In genomic region chr2:207328944-207329386, GRCh38 we compare ENCODE assay signal across 10 cellular contexts.
DNase-seq lines count a peak whose midpoint lies in the region; ATAC-seq, FAIRE-seq and TF ChIP-seq lines count a peak whose summit lies in the region.
"Had no signal": no experiment of that assay in that cellular context is flagged by ENCODE, and none has a peak within 500 bp of the region (broad histone marks: within the 10 kb centered on the region; RNA-seq: fewer than 3 reads in every experiment).

No MANE protein-coding gene starts in this region.

- no peaks in the 10 kb centered on the region for H3K79me2 ChIP-seq in K562 (ENCODE audit: control insufficient read depth, insufficient read depth, low read length)

- no peak overlapping the region for H3K27ac ChIP-seq in K562 (ENCODE audit: extremely low read depth, low read depth, low read length)
- H3K27ac ChIP-seq in CD8-positive, alpha-beta memory T cell (ENCODE audit: low read depth, low read length), result no peak overlapping the region
- H3K27ac ChIP-seq: SJCRH30, tibial nerve had no signal

- H3K27me3 Mint-ChIP-seq in CD8-positive, alpha-beta memory T cell, result peaks cover under 1 to 1% of the 10 kb centered on the region in 2 donors
- no peaks in the 10 kb centered on the region for H3K27me3 Mint-ChIP-seq in mesothelial cell of epicardium (ENCODE audit: low read depth)

- H3K9me1 ChIP-seq in K562 (ENCODE audit: control insufficient read depth, insufficient read depth, low read length), result no peaks in the 10 kb centered on the region

- intact Hi-C loops in K562 (cut with micrococcal nuclease), result no loop called here

- POLR2A ChIA-PET in K562 (lab: Yijun Ruan, JAX), result no interaction called here
- POLR2A ChIA-PET in CD8-positive, alpha-beta memory T cell (lab: Charles Lee), result no interaction called here

- in situ Hi-C loops in K562 (cut with MboI), result loop anchor here (5.0 kb wide), 1 partner anchor 143 kb away; no protein-coding TSS in a partner anchor

- no peak for FAIRE-seq in K562 (lab: Jason Lieb, UNC)
- FAIRE-seq: endometrium had no signal

- H3K4me1 ChIP-seq in K562 (replicated peaks in 1 of 2; ENCODE audit: control insufficient read depth in 2 of 2, insufficient read depth in 2 of 2, low read length in 2 of 2), result no peaks in the 10 kb centered on the region; a peak in 1 of 5 replicates
- no peaks in the 10 kb centered on the region for H3K4me1 ChIP-seq in CD8-positive, alpha-beta memory T cell (ENCODE audit: insufficient read depth, low read length)
- H3K4me1 ChIP-seq: SJCRH30 had no signal

- TF ChIP-seq POLR2A in K562 (conservative IDR thresholded peaks at IDR 0.05), result no peak

- no peaks in the 10 kb centered on the region for H3K36me3 ChIP-seq in K562 (ENCODE audit: control insufficient read depth, insufficient read depth, low read length)
- no peaks in the 10 kb centered on the region for H3K36me3 ChIP-seq in CD8-positive, alpha-beta memory T cell (ENCODE audit: insufficient read depth, low read length)
- H3K36me3 ChIP-seq: SJCRH30, tibial nerve had no signal

- no peak for TF ChIP-seq RAD21 in K562 (CRISPR knock-in tag; conservative IDR thresholded peaks at IDR 0.05 in 1 of 2, IDR thresholded peaks at IDR 0.05 in 1 of 2)

- no peaks in the 10 kb centered on the region for H3K9me3 Mint-ChIP-seq in CD8-positive, alpha-beta memory T cell
- H3K9me3 Mint-ChIP-seq in mesothelial cell of epicardium, result no peaks in the 10 kb centered on the region

- no peak overlapping the region for H3K9ac ChIP-seq in K562 (ENCODE audit: insufficient read depth in 1 of 2, low read depth in 2 of 2, low read length in 2 of 2)

- H3K4me3 Mint-ChIP-seq in CD8-positive, alpha-beta memory T cell, result no peak overlapping the region
- H3K4me3 Mint-ChIP-seq in mesothelial cell of epicardium, result no peak overlapping the region

- TF ChIP-seq EP300 in K562 (IDR thresholded peaks at IDR 0.05; ENCODE audit: low read length), result no peak

- H2AFZ ChIP-seq in K562 (ENCODE audit: low read depth, low read length), result no peak overlapping the region

- no peak overlapping the region for H3K4me2 ChIP-seq in K562 (ENCODE audit: insufficient read depth, low read length)

- no TSS peak for BruUV-seq in K562 (replicated peaks; lab: Mats Ljungman, UMichigan)

- H3K27ac Mint-ChIP-seq in CD8-positive, alpha-beta memory T cell, result peak overlapping the region in 1 of 8 donors; percentile 51
- no peak overlapping the region for H3K27ac Mint-ChIP-seq in mesothelial cell of epicardium

- peak; percentile 26 for ATAC-seq in GM18861 (IDR thresholded peaks at IDR 0.05; ENCODE audit: unreplicated experiment)
- peak; percentile 37 for ATAC-seq in GM21390 (IDR thresholded peaks at IDR 0.05; ENCODE audit: unreplicated experiment)
- peak; percentile 31 for ATAC-seq in HG03175 (IDR thresholded peaks at IDR 0.05; ENCODE audit: unreplicated experiment)
- no peak for ATAC-seq in K562

- DNase-seq in K562 (ENCODE audit: extremely low read depth in 1 of 4, low spot score in 3 of 4) (no peak), DMS 273 treated with DMSO at 0.1 percent for 48 hours (lab: John Stamatoyannopoulos, UW) (no peak), mesothelial cell of epicardium (ENCODE audit: low spot score in 2 of 2, unreplicated experiment in 2 of 2) (no peak)
- DNase-seq in CD8-positive, alpha-beta memory T cell, result no peak
- DNase-seq: SJCRH30 had no signal

- no peaks in the 10 kb centered on the region for H3K9me3 ChIP-seq in K562 (replicated peaks; ENCODE audit: control insufficient read depth, insufficient read depth, low read depth, low read length)
- no peaks in the 10 kb centered on the region for H3K9me3 ChIP-seq in CD8-positive, alpha-beta memory T cell (ENCODE audit: low read length)
- H3K9me3 ChIP-seq: SJCRH30, tibial nerve had no signal

- no peaks in the 10 kb centered on the region for H4K20me1 ChIP-seq in K562 (replicated peaks; ENCODE audit: control insufficient read depth, insufficient read depth, low read length)

- no peaks in the 10 kb centered on the region for H3K27me3 ChIP-seq in K562 (ENCODE audit: control insufficient read depth in 2 of 2, insufficient read depth in 2 of 2, low read length in 2 of 2)
- no peaks in the 10 kb centered on the region for H3K27me3 ChIP-seq in CD8-positive, alpha-beta memory T cell (ENCODE audit: insufficient read depth, low read length, poor library complexity, severe bottlenecking)
- H3K27me3 ChIP-seq: SJCRH30, tibial nerve had no signal

- WGBS in K562 (ENCODE audit: insufficient coverage, low coverage, missing lambda C conversion rate), result 36% methylated on average over 1 of the region's 1 CpG

- peaks cover 0 to 2% (median 0%) of the 10 kb centered on the region in 3 donors for H3K36me3 Mint-ChIP-seq in CD8-positive, alpha-beta memory T cell
- H3K36me3 Mint-ChIP-seq in mesothelial cell of epicardium, result no peaks in the 10 kb centered on the region

- CTCF ChIA-PET in K562 (lab: Yijun Ruan, JAX; ENCODE audit: low intra/inter-chr PET ratio), result no interaction called here
- CTCF ChIA-PET in CD8-positive, alpha-beta memory T cell (lab: Charles Lee), result no interaction called here

- H3K4me3 ChIP-seq in K562, result no peak overlapping the region
- H3K4me3 ChIP-seq in CD8-positive, alpha-beta memory T cell (ENCODE audit: low read length), result no peak overlapping the region
- H3K4me3 ChIP-seq: SJCRH30, tibial nerve had no signal

- H3K4me1 Mint-ChIP-seq in CD8-positive, alpha-beta memory T cell, result peaks cover 8 to 41% (median 19%) of the 10 kb centered on the region in 3 donors
- peaks cover 10% of the 10 kb centered on the region for H3K4me1 Mint-ChIP-seq in mesothelial cell of epicardium

- TF ChIP-seq CTCF in K562 (IDR thresholded peaks at IDR 0.05 in 2 of 3, conservative IDR thresholded peaks at IDR 0.05 in 1 of 3; ENCODE audit: insufficient read depth in 2 of 3, low read depth in 1 of 3, low read length in 3 of 3), result no peak
- TF ChIP-seq CTCF in mesothelial cell of epicardium (IDR thresholded peaks at IDR 0.05; ENCODE audit: unreplicated experiment), result no peak

TF ChIP-seq in K562, 482 proteins besides CTCF, POLR2A, EP300 and RAD21 (continues in another document):
- TF ChIP-seq FOXK1 (CRISPR knock-in tag; IDR thresholded peaks at IDR 0.05; ENCODE audit: borderline replicate concordance) (no peak), SIX5 (IDR thresholded peaks at IDR 0.05; ENCODE audit: borderline replicate concordance in 1 of 2, insufficient read depth in 1 of 2, low read depth in 1 of 2, low read length in 2 of 2) (no peak), ZBTB11 (CRISPR knock-in tag; IDR thresholded peaks at IDR 0.05) (no peak), EHMT2 (IDR thresholded peaks at IDR 0.05) (no peak), KAT2B (IDR thresholded peaks at IDR 0.05; ENCODE audit: low read depth, low read length) (no peak), TFE3 (CRISPR knock-in tag; IDR thresholded peaks at IDR 0.05) (no peak), HDAC1 (IDR thresholded peaks at IDR 0.05) (no peak), FOXA3 (CRISPR knock-in tag; conservative IDR thresholded peaks at IDR 0.05 in 1 of 2, IDR thresholded peaks at IDR 0.05 in 1 of 2) (no peak), CTCFL (IDR thresholded peaks at IDR 0.05; ENCODE audit: borderline replicate concordance, insufficient read depth, low read depth, low read length, poor library complexity, severe bottlenecking) (no peak)
